In genomic region chr17:80259642-80260535, GRCh38 we compare ENCODE assay signal across 1 cellular context.
TF ChIP-seq lines count a peak whose summit lies in the region.

No MANE protein-coding gene starts in this region.

TF ChIP-seq in HepG2, 621 proteins besides CTCF, POLR2A, EP300 and RAD21 (continued from another document and continues in another):
- TF ChIP-seq ZBTB49 (CRISPR knock-in tag; IDR thresholded peaks at IDR 0.05; ENCODE audit: borderline replicate concordance): no peak
- no peak for TF ChIP-seq HNF4A (CRISPR knock-in tag; IDR thresholded peaks at IDR 0.05)
- no peak for TF ChIP-seq THAP8 (CRISPR knock-in tag; IDR thresholded peaks at IDR 0.05; ENCODE audit: borderline replicate concordance)
- TF ChIP-seq NRL (CRISPR knock-in tag; IDR thresholded peaks at IDR 0.05; ENCODE audit: borderline replicate concordance): no peak
- no peak for TF ChIP-seq ZNF589 (CRISPR knock-in tag; conservative IDR thresholded peaks at IDR 0.05)
- no peak for TF ChIP-seq ZNF414 (CRISPR knock-in tag; IDR thresholded peaks at IDR 0.05)
- peak; percentile 77; the same call in 1 of the 2 replicates for TF ChIP-seq EEA1 (CRISPR knock-in tag; IDR thresholded peaks at IDR 0.05; ENCODE audit: borderline replicate concordance)
- TF ChIP-seq CERS6 (CRISPR knock-in tag; IDR thresholded peaks at IDR 0.05): no peak
- TF ChIP-seq PAWR (CRISPR knock-in tag; IDR thresholded peaks at IDR 0.05; ENCODE audit: borderline replicate concordance): no peak
- no peak for TF ChIP-seq DZIP1 (CRISPR knock-in tag; IDR thresholded peaks at IDR 0.05)
- TF ChIP-seq ZNF775 (CRISPR knock-in tag; IDR thresholded peaks at IDR 0.05; ENCODE audit: borderline replicate concordance): no peak
- no peak for TF ChIP-seq ZFP41 (CRISPR knock-in tag; IDR thresholded peaks at IDR 0.05; ENCODE audit: borderline replicate concordance)
- no peak for TF ChIP-seq MIXL1 (CRISPR knock-in tag; IDR thresholded peaks at IDR 0.05)
- TF ChIP-seq PCBP1 (IDR thresholded peaks at IDR 0.05; ENCODE audit: borderline replicate concordance, low read depth, low read length): no peak
- no peak for TF ChIP-seq ATF7 (IDR thresholded peaks at IDR 0.05)
- TF ChIP-seq ATF7 (CRISPR knock-in tag; IDR thresholded peaks at IDR 0.05): no peak
- TF ChIP-seq ZHX2 (IDR thresholded peaks at IDR 0.05; ENCODE audit: low read depth): no peak
- peak; percentile 89 for TF ChIP-seq ZHX2 (CRISPR knock-in tag; IDR thresholded peaks at IDR 0.05; ENCODE audit: borderline replicate concordance)
- TF ChIP-seq NFATC3 (CRISPR knock-in tag; IDR thresholded peaks at IDR 0.05): 0 out of 2 replicates have a peak, but pooled peaks have one; percentile 58
- TF ChIP-seq TEAD3 (CRISPR knock-in tag; optimal IDR thresholded peaks at IDR 0.05; ENCODE audit: borderline replicate concordance): no peak
- TF ChIP-seq IRF2 (CRISPR knock-in tag; IDR thresholded peaks at IDR 0.05): no peak
- TF ChIP-seq ZNF678 (CRISPR knock-in tag; IDR thresholded peaks at IDR 0.05): no peak; the same call in 1 of the 2 replicates
- no peak for TF ChIP-seq TAF1 (CRISPR knock-in tag; IDR thresholded peaks at IDR 0.05)
- TF ChIP-seq CREM (IDR thresholded peaks at IDR 0.05): no peak
- no peak for TF ChIP-seq CREM (CRISPR knock-in tag; IDR thresholded peaks at IDR 0.05)
- TF ChIP-seq KMT2B (CRISPR knock-in tag; IDR thresholded peaks at IDR 0.05): no peak
- no peak for TF ChIP-seq RARA (CRISPR knock-in tag; IDR thresholded peaks at IDR 0.05)
- TF ChIP-seq ZNF512 (CRISPR knock-in tag; IDR thresholded peaks at IDR 0.05): no peak
- TF ChIP-seq BCL3 (CRISPR knock-in tag; IDR thresholded peaks at IDR 0.05): peak; percentile 78; the same call in 1 of the 2 replicates
- no peak for TF ChIP-seq ZNF10 (CRISPR knock-in tag; IDR thresholded peaks at IDR 0.05; ENCODE audit: borderline replicate concordance, low read depth)
- no peak for TF ChIP-seq ARHGAP35 (CRISPR knock-in tag; IDR thresholded peaks at IDR 0.05; ENCODE audit: borderline replicate concordance)
- no peak for TF ChIP-seq ZMYM2 (CRISPR knock-in tag; IDR thresholded peaks at IDR 0.05)
- TF ChIP-seq KDM3A (CRISPR knock-in tag; IDR thresholded peaks at IDR 0.05; ENCODE audit: low read depth): no peak
- no peak for TF ChIP-seq NR2F6 (IDR thresholded peaks at IDR 0.05)
- TF ChIP-seq NR2F6 (CRISPR knock-in tag; IDR thresholded peaks at IDR 0.05): no peak
- peak; percentile 69; the same call in 1 of the 2 replicates for TF ChIP-seq ZNF773 (CRISPR knock-in tag; IDR thresholded peaks at IDR 0.05; ENCODE audit: borderline replicate concordance)
- TF ChIP-seq KDM2A (CRISPR knock-in tag; IDR thresholded peaks at IDR 0.05; ENCODE audit: borderline replicate concordance, low read depth): no peak; the same call in 1 of the 2 replicates
- TF ChIP-seq ZNF354B (CRISPR knock-in tag; IDR thresholded peaks at IDR 0.05): no peak
- TF ChIP-seq FOXK1 (CRISPR knock-in tag; IDR thresholded peaks at IDR 0.05; ENCODE audit: borderline replicate concordance, low read depth): no peak
- no peak for TF ChIP-seq ZNF530 (CRISPR knock-in tag; IDR thresholded peaks at IDR 0.05; ENCODE audit: low read depth)
- TF ChIP-seq ZNF275 (CRISPR knock-in tag; IDR thresholded peaks at IDR 0.05; ENCODE audit: borderline replicate concordance): no peak
- peak; percentile 49 for TF ChIP-seq YY1 (IDR thresholded peaks at IDR 0.05; ENCODE audit: insufficient read depth, insufficient replicate concordance, low read depth, low read length)
- TF ChIP-seq ZFP1 (CRISPR knock-in tag; IDR thresholded peaks at IDR 0.05): no peak
- TF ChIP-seq ZBTB25 (CRISPR knock-in tag; IDR thresholded peaks at IDR 0.05): peak; percentile 89; the same call in 1 of the 2 replicates
- no peak for TF ChIP-seq ZNF251 (CRISPR knock-in tag; IDR thresholded peaks at IDR 0.05)
